Comparison of ENCODE assay signal across 21 cellular contexts in the genomic region with DNA sequence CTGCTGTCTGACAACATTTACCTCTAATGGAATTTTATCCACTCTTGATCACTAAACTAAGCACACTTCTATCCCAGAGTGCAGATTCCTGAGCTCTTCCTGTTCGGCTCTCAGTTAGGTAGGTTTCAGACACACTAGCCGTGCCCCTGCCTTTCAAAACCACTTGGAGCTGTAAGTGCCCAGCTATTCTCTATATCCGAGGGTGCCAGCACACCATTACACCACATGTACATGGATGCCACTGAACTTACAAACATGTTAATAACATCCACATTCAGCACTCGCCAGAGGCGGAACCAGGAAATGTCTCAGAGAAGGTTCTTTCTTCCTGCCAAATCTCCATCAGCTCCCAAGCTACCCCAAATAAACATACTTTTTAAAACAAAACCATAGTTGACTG.
DNase-seq lines count a peak whose midpoint lies in the region; ATAC-seq and TF ChIP-seq lines count a peak whose summit lies in the region.
"Had no signal": no experiment of that assay in that cellular context is flagged by ENCODE, and none has a peak within 500 bp of the region (broad histone marks: within the 10 kb centered on the region; RNA-seq: fewer than 3 reads in every experiment).

No MANE protein-coding gene starts in this region.

- H3K4ac ChIP-seq in mesenchymal stem cell (ENCODE audit: low read depth in 1 of 2, low read length in 2 of 2): no peak overlapping the region

- H3K9me3 Mint-ChIP-seq in brain: no peaks in the 10 kb centered on the region
- H3K9me3 Mint-ChIP-seq in endodermal cell: no peaks in the 10 kb centered on the region
- H3K9me3 Mint-ChIP-seq: central memory CD8-positive, alpha-beta T cell; immature natural killer cell; stimulated activated naive CD8-positive, alpha-beta T cell treated with anti-CD3 and anti-CD28 coated beads, Interleukin-15, amount 100 ng/mL, for 72 hours had no signal

- no peak overlapping the region for H2BK5ac ChIP-seq in mesenchymal stem cell (ENCODE audit: low read depth, low read length, poor library complexity, severe bottlenecking)

- H2BK120ac ChIP-seq in mesenchymal stem cell (ENCODE audit: low read depth, low read length): no peak overlapping the region

- H3K4me1 Mint-ChIP-seq in brain: peaks cover 51% of the 10 kb centered on the region
- peaks cover 12% of the 10 kb centered on the region for H3K4me1 Mint-ChIP-seq in endodermal cell
- H3K4me1 Mint-ChIP-seq: activated CD4-positive, alpha-beta T cell treated with anti-CD3 and anti-CD28 coated beads for 36 hours; immature natural killer cell had no signal

- in situ Hi-C loops in GM23248 (cut with MboI): no loop called here

- H3K23ac ChIP-seq in mesenchymal stem cell (ENCODE audit: low read length in 2 of 2): no peak overlapping the region

- H3K14ac ChIP-seq in mesenchymal stem cell (ENCODE audit: low read length in 2 of 2): no peak overlapping the region

- H2AK5ac ChIP-seq in mesenchymal stem cell (ENCODE audit: low read length, severe bottlenecking): no peak overlapping the region

- H3K4me2 ChIP-seq in GM23248 (ENCODE audit: unreplicated experiment) (no peak overlapping the region), mesenchymal stem cell (ENCODE audit: low read length, poor library complexity, severe bottlenecking) (no peak overlapping the region)
- H3K4me2 ChIP-seq: BLaER1 had no signal

- H3K36me3 Mint-ChIP-seq in brain: no peaks in the 10 kb centered on the region
- H3K36me3 Mint-ChIP-seq in endodermal cell (ENCODE audit: low read depth): no peaks in the 10 kb centered on the region
- H3K36me3 Mint-ChIP-seq: immature natural killer cell had no signal

- H3K27me3 Mint-ChIP-seq in brain: peaks cover 14% of the 10 kb centered on the region
- peaks cover 37% of the 10 kb centered on the region for H3K27me3 Mint-ChIP-seq in endodermal cell (ENCODE audit: insufficient read depth)

- DNase-seq in GM23248 (peak; percentile 27), fibroblast of the aortic adventitia (ENCODE audit: low read depth) (peak; percentile 14), sciatic nerve (ENCODE audit: low spot score) (no peak), endodermal cell (no peak), mesenchymal stem cell (no peak), HUDEP-2 (lab: John Stamatoyannopoulos, UW; ENCODE audit: unreplicated experiment in 76 of 76) (no peak)
- DNase-seq: activated CD4-positive, alpha-beta T cell treated with anti-CD3 and anti-CD28 coated beads for 36 hours; activated naive CD4-positive, alpha-beta T cell treated with Interleukin-2 at 50 U/mL for 16 hours; activated T-cell treated with anti-CD3 and anti-CD28 coated beads, Interleukin-2, amount 50 U/mL, for 48 hours; amniotic stem cell; COR-L47; immature natural killer cell; NCI-H1092; NCI-H2029 treated with DMSO at 0.1 percent for 48 hours; NCI-H446 treated with DMSO at 0.1 percent for 48 hours; occipital lobe; stimulated activated naive CD8-positive, alpha-beta T cell treated with anti-CD3 and anti-CD28 coated beads, Interleukin-15, amount 100 ng/mL, for 72 hours had no signal

- ATAC-seq in sciatic nerve: peak; percentile 47
- no peak for ATAC-seq in GM21390 (IDR thresholded peaks at IDR 0.05; ENCODE audit: unreplicated experiment)
- ATAC-seq: activated CD4-positive, alpha-beta T cell treated with anti-CD3 and anti-CD28 coated beads for 36 hours; stimulated activated naive CD8-positive, alpha-beta T cell treated with anti-CD3 and anti-CD28 coated beads, Interleukin-15, amount 100 ng/mL, for 72 hours had no signal

- H3K4me3 Mint-ChIP-seq in brain (peak overlapping the region in 1 of 5 experiments; percentile 4), endodermal cell (no peak overlapping the region)
- H3K4me3 Mint-ChIP-seq: activated CD4-positive, alpha-beta T cell treated with anti-CD3 and anti-CD28 coated beads for 36 hours; central memory CD8-positive, alpha-beta T cell; immature natural killer cell; stimulated activated naive CD8-positive, alpha-beta T cell treated with anti-CD3 and anti-CD28 coated beads, Interleukin-15, amount 100 ng/mL, for 72 hours had no signal

- H3K9ac ChIP-seq in GM23248 (no peak overlapping the region), endodermal cell (ENCODE audit: extremely low read depth, low read length, poor library complexity, severe bottlenecking) (no peak overlapping the region), mesenchymal stem cell (ENCODE audit: low read length) (no peak overlapping the region)
- H3K9ac ChIP-seq: BLaER1 had no signal

- H2AFZ ChIP-seq in GM23248 (peak overlapping the region; percentile 26; the same call in 1 of the 2 replicates), mesenchymal stem cell (ENCODE audit: low read depth, low read length) (no peak overlapping the region)

- H3K27me3 ChIP-seq in GM23248 (replicated peaks; ENCODE audit: insufficient read depth) (peaks cover 9% of the 10 kb centered on the region), endodermal cell (ENCODE audit: control insufficient read depth, insufficient read depth, low read length, poor library complexity, severe bottlenecking) (peaks cover 4% of the 10 kb centered on the region), mesenchymal stem cell (ENCODE audit: control insufficient read depth in 1 of 2, insufficient read depth in 1 of 2, low read length in 2 of 2) (peaks cover 1 to 35% of the 10 kb centered on the region in 2 experiments)
- H3K27me3 ChIP-seq: BLaER1 had no signal

- TF ChIP-seq CTCF in brain (conservative IDR thresholded peaks at IDR 0.05) (no peak), fibroblast of the aortic adventitia (IDR thresholded peaks at IDR 0.05; ENCODE audit: insufficient read depth, low read length) (no peak), endodermal cell (conservative IDR thresholded peaks at IDR 0.05) (no peak)

- no peaks in the 10 kb centered on the region for H3K9me3 ChIP-seq in GM23248 (ENCODE audit: low read depth)
- no peaks in the 10 kb centered on the region for H3K9me3 ChIP-seq in endodermal cell (ENCODE audit: control insufficient read depth, low read length)
- peaks cover 3% of the 10 kb centered on the region for H3K9me3 ChIP-seq in mesenchymal stem cell (ENCODE audit: control insufficient read depth, low read length)
- H3K9me3 ChIP-seq: BLaER1 had no signal

- 5 to 6% methylated on average over 5 of the region's 5 CpGs for WGBS in GM23248 (ENCODE audit: low coverage in 1 of 2, low lambda C conversion rate in 2 of 2, missing lambda C conversion rate in 2 of 2), 2 experiments
- 90 to 95% methylated on average over 5 of the region's 5 CpGs for WGBS in endodermal cell (ENCODE audit: insufficient coverage in 1 of 2, insufficient read length in 1 of 2), 2 experiments
- WGBS in mesenchymal stem cell: 76% methylated on average over 5 of the region's 5 CpGs

- H3K79me2 ChIP-seq in GM23248 (ENCODE audit: insufficient read depth): no peaks in the 10 kb centered on the region

- H3K79me1 ChIP-seq in mesenchymal stem cell (replicated peaks; ENCODE audit: low read length, poor library complexity, severe bottlenecking): no peaks in the 10 kb centered on the region

- no peak overlapping the region for H4K91ac ChIP-seq in mesenchymal stem cell (ENCODE audit: low read length)

- H3K4me1 ChIP-seq in GM23248 (ENCODE audit: insufficient read depth) (no peaks in the 10 kb centered on the region), endodermal cell (ENCODE audit: control insufficient read depth, insufficient read depth, low read length) (no peaks in the 10 kb centered on the region), mesenchymal stem cell (ENCODE audit: control insufficient read depth, insufficient read depth, low read depth, low read length) (no peaks in the 10 kb centered on the region)
- H3K4me1 ChIP-seq: BLaER1 had no signal

- H2BK15ac ChIP-seq in mesenchymal stem cell (ENCODE audit: low read depth, poor library complexity, severe bottlenecking): no peak overlapping the region

- H4K8ac ChIP-seq in mesenchymal stem cell (ENCODE audit: low read length): no peak overlapping the region

- H3K27ac ChIP-seq in GM23248 (no peak overlapping the region), endodermal cell (ENCODE audit: low read depth, low read length) (no peak overlapping the region), mesenchymal stem cell (ENCODE audit: low read length, poor library complexity, severe bottlenecking) (no peak overlapping the region)
- H3K27ac ChIP-seq: BLaER1 had no signal

- H3K18ac ChIP-seq in mesenchymal stem cell (ENCODE audit: low read depth in 1 of 2, low read length in 2 of 2): no peak overlapping the region

- H4K20me1 ChIP-seq in GM23248 (ENCODE audit: insufficient read depth): no peaks in the 10 kb centered on the region
- H4K20me1 ChIP-seq: BLaER1 had no signal

- H3K27ac Mint-ChIP-seq in brain (peak overlapping the region in 3 of 5 experiments; percentile 5 to 74 (median 59)), endodermal cell (no peak overlapping the region)
- H3K27ac Mint-ChIP-seq: activated CD4-positive, alpha-beta T cell treated with anti-CD3 and anti-CD28 coated beads for 36 hours; immature natural killer cell had no signal

- no peaks in the 10 kb centered on the region for H3F3A ChIP-seq in GM23248 (ENCODE audit: insufficient read depth)

- no peaks in the 10 kb centered on the region for H3K36me3 ChIP-seq in GM23248 (ENCODE audit: low read depth)
- H3K36me3 ChIP-seq in endodermal cell (ENCODE audit: control insufficient read depth, insufficient read depth, low read length): no peaks in the 10 kb centered on the region
- no peaks in the 10 kb centered on the region for H3K36me3 ChIP-seq in mesenchymal stem cell (ENCODE audit: control insufficient read depth in 1 of 2, insufficient read depth in 2 of 2, low read depth in 1 of 2, low read length in 2 of 2)
- H3K36me3 ChIP-seq: BLaER1 had no signal

- no peak overlapping the region for H2BK12ac ChIP-seq in mesenchymal stem cell (ENCODE audit: low read length in 2 of 2)

- H3K4me3 ChIP-seq in GM23248 (no peak overlapping the region), fibroblast of the aortic adventitia (ENCODE audit: low read depth, low read length) (no peak overlapping the region), endodermal cell (ENCODE audit: low read length) (no peak overlapping the region), mesenchymal stem cell (ENCODE audit: insufficient read depth in 1 of 2, low read depth in 1 of 2, low read length in 2 of 2) (no peak overlapping the region)
- H3K4me3 ChIP-seq: BLaER1 had no signal

- no peaks in the 10 kb centered on the region for H3K9me2 ChIP-seq in GM23248 (ENCODE audit: insufficient read depth)

- intact Hi-C loops in sciatic nerve (cut with DNase I): no loop called here

Comparison
In these comparisons a context has a peak if more than half of its experiments do, and no peak if none do; other contexts are left out.
1. DNase-seq: peak in GM23248 (single experiment) and fibroblast of the aortic adventitia (single experiment); none in sciatic nerve (single experiment), endodermal cell (single experiment), mesenchymal stem cell (single experiment) and HUDEP-2 (0 of 76).